Comparison of ENCODE assay signal across 8 cellular contexts in the genomic region with DNA sequence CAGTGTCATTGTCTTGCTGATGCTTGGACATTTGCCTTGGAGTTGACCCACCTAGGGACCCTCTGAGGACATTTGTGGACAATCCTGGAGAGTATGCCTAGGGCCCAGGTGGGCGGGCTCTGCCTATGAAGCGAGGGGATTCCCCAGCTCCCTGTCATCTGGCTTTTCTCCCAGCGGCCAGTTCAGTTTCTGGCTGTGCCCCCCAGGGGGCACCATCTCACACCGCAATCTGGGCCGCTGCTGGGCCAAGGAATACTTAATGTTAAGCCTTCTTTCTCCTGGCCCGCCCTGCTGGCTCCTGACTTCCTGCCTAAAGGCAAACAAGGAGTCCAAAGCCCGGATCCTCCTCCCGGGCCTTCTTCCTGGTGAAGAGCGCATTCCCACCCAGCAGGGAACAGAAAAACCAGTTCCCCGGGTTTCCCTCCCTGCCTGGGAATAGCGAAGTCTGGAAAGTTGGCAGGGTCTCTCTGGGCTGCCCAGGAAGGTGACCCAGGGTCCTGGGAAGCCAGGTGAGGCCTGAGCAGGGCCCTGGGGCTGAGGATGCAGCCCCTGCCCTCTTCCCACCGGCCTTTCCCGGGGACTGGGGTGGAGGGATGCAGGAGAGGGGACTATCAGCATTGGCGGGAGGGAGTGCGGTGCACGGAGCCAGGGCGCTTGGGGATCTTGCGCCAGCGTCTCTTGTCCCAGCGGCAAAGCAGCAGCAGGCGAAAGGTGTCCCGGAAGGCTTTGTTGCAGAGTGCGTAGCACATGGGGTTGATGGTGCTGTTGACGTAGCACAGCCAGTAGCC. TPM values are rescaled to one million over a fixed set of nuclear protein-coding genes. Genes with fewer than 3 reads are reported as not detected.
DNase-seq lines count a peak whose midpoint lies in the region; ATAC-seq and TF ChIP-seq lines count a peak whose summit lies in the region.

No MANE protein-coding gene starts in this region.

- DNase-seq in HCT116 (ENCODE audit: low read depth, low spot score) (peak; percentile 47), SK-N-SH (peak; percentile 82), foreskin fibroblast (peak; percentile 22 to 64), non-pigmented ciliary epithelial cell (ENCODE audit: low read depth) (peak; percentile 18)
- no peak for DNase-seq in activated CD8-positive, alpha-beta memory T cell treated with anti-CD3 and anti-CD28 coated beads, Interleukin-2, amount 50 U/mL, for 48 hours
- DNase-seq in stimulated activated naive CD4-positive, alpha-beta T cell treated with Interleukin-2 at 50 U/mL for 16 hours (lab: John Stamatoyannopoulos, UW): no peak

- TF ChIP-seq CTCF in C4-2B (conservative IDR thresholded peaks at IDR 0.05) (peak; percentile 93), HCT116 (IDR thresholded peaks at IDR 0.05 in 2 of 3, conservative IDR thresholded peaks at IDR 0.05 in 1 of 3; ENCODE audit: borderline replicate concordance in 1 of 3, insufficient read depth in 1 of 3, low read depth in 2 of 3, low read length in 2 of 3) (peak; percentile 77 to 90 (median 87)), SK-N-SH (IDR thresholded peaks at IDR 0.05) (peak; percentile 48), foreskin fibroblast (IDR thresholded peaks at IDR 0.05; ENCODE audit: low read depth, low read length) (peak; percentile 55)

- peak; percentile 75 for ATAC-seq in HCT116
- no peak for ATAC-seq in GM18873 (IDR thresholded peaks at IDR 0.05; ENCODE audit: low FRiP score, unreplicated experiment)

- CTCF ChIA-PET in HCT116 (lab: Charles Lee): interaction anchor here (0.6 to 12.2 kb wide), 15 partner anchors 12 to 305 kb away, joined by 3 to 285 read pairs (median 3); a partner anchor contains a TSS
- CTCF ChIA-PET in SK-N-SH (lab: Yijun Ruan, JAX): interaction anchor here (0.5 to 27.5 kb wide), 20 partner anchors 9 to 304 kb away, joined by 3 to 751 read pairs (median 4); a partner anchor contains a TSS

- POLR2A ChIA-PET in HCT116 (lab: Charles Lee): no interaction called here
- POLR2A ChIA-PET in SK-N-SH (lab: Yijun Ruan, JAX): no interaction called here

- H3K9ac ChIP-seq in HCT116 (ENCODE audit: low read length) (0 out of 2 replicates have a peak overlapping the region, but pooled peaks have one; percentile 1), SK-N-SH (no peak overlapping the region)

- H3K27ac ChIP-seq in C4-2B (peak overlapping the region; percentile 99), HCT116 (ENCODE audit: low read depth, low read length) (peak overlapping the region; percentile 3; the same call in 1 of the 2 replicates), SK-N-SH (ENCODE audit: low read depth in 2 of 2, low read length in 1 of 2) (no peak overlapping the region)

- H3K9me3 ChIP-seq in HCT116 (ENCODE audit: control insufficient read depth in 1 of 2, insufficient read depth in 1 of 2, low read depth in 1 of 2, low read length in 2 of 2) (no peaks in the 10 kb centered on the region), SK-N-SH (no peaks in the 10 kb centered on the region)

- H3K79me2 ChIP-seq in HCT116 (ENCODE audit: insufficient read depth, low read length) (no peaks in the 10 kb centered on the region), SK-N-SH (ENCODE audit: insufficient read depth) (no peaks in the 10 kb centered on the region)

- TF ChIP-seq RAD21 in HCT116 (IDR thresholded peaks at IDR 0.05; ENCODE audit: low read depth) (peak; percentile 86), SK-N-SH (IDR thresholded peaks at IDR 0.05; ENCODE audit: low read length) (peak; percentile 80)

- TF ChIP-seq POLR2A in HCT116 (IDR thresholded peaks at IDR 0.05; ENCODE audit: borderline replicate concordance, extremely low read depth, insufficient read depth, insufficient read length): no peak

- H2AFZ ChIP-seq in HCT116 (ENCODE audit: low read depth, low read length, poor library complexity, severe bottlenecking) (peak overlapping the region; percentile 18), SK-N-SH (ENCODE audit: low read depth) (no peak overlapping the region)

- H4K20me1 ChIP-seq in HCT116 (ENCODE audit: insufficient read depth) (no peaks in the 10 kb centered on the region), SK-N-SH (ENCODE audit: insufficient read depth) (no peaks in the 10 kb centered on the region)

- H3K27me3 ChIP-seq in HCT116 (ENCODE audit: insufficient read depth, low read length) (no peaks in the 10 kb centered on the region), SK-N-SH (ENCODE audit: insufficient read depth) (no peaks in the 10 kb centered on the region)

- no peaks in the 10 kb centered on the region for H3K36me3 ChIP-seq in HCT116 (ENCODE audit: control insufficient read depth in 1 of 2, insufficient read depth in 2 of 2, low read length in 2 of 2)
- no peaks in the 10 kb centered on the region for H3K36me3 ChIP-seq in SK-N-SH (replicated peaks in 1 of 2; ENCODE audit: control insufficient read depth in 1 of 2, insufficient read depth in 2 of 2, low read length in 1 of 2)

- WGBS in SK-N-SH (ENCODE audit: low lambda C conversion rate): 86% methylated on average over 13 of the region's 24 CpGs

- peaks cover 9 to 18% of the 10 kb centered on the region in 2 experiments; a peak in 3 of 4 replicates for H3K4me1 ChIP-seq in HCT116 (ENCODE audit: control insufficient read depth in 1 of 2, insufficient read depth in 2 of 2, low read length in 2 of 2)
- H3K4me1 ChIP-seq in SK-N-SH (ENCODE audit: control insufficient read depth in 1 of 2, insufficient read depth in 2 of 2, low read depth in 1 of 2, low read length in 1 of 2): peaks cover 0 to 39% of the 10 kb centered on the region in 2 experiments; a peak in 1 of 4 replicates

- H3F3A ChIP-seq in SK-N-SH (replicated peaks; ENCODE audit: insufficient read depth): peaks cover 4% of the 10 kb centered on the region

- intact Hi-C loops in HCT116 (cut with micrococcal nuclease): loop anchor here (1.0 kb wide), 2 partner anchors 66 to 303 kb away; no protein-coding TSS in a partner anchor

- no peak for TF ChIP-seq EP300 in SK-N-SH (IDR thresholded peaks at IDR 0.05; ENCODE audit: borderline replicate concordance in 1 of 2, low read depth in 1 of 2, low read length in 1 of 2)

- no TSS peak for BruUV-seq in HCT116 (replicated peaks; lab: Mats Ljungman, UMichigan)

- H3K4me3 ChIP-seq in HCT116 (replicated peaks in 1 of 2; ENCODE audit: low read depth in 1 of 2, low read length in 2 of 2): no peak overlapping the region
- no peak overlapping the region; a peak in 1 of 4 replicates for H3K4me3 ChIP-seq in SK-N-SH (ENCODE audit: low read depth in 2 of 2, low read length in 1 of 2)
- no peak overlapping the region for H3K4me3 ChIP-seq in foreskin fibroblast (ENCODE audit: low read depth in 1 of 2, low read length in 2 of 2)

- RAD21 ChIA-PET in HCT116 (lab: Charles Lee; ENCODE audit: low non-redundant PET in 1 of 2, low total read pairs in 2 of 2, uncharacterized antibody in 2 of 2, unreplicated experiment in 2 of 2): interaction anchor here (0.5 to 0.9 kb wide), 4 partner anchors 66 to 480 kb away, joined by 3 to 8 read pairs (median 4); no protein-coding TSS in a partner anchor

- H3K9me2 ChIP-seq in HCT116 (ENCODE audit: insufficient read depth) (no peaks in the 10 kb centered on the region), SK-N-SH (no peaks in the 10 kb centered on the region)

- peak overlapping the region; percentile 30 for H3K4me2 ChIP-seq in HCT116 (ENCODE audit: low read length)
- no peak overlapping the region for H3K4me2 ChIP-seq in SK-N-SH

TF ChIP-seq in HCT116, 20 proteins besides CTCF, POLR2A, EP300 and RAD21 (continues in another document):
- TF ChIP-seq ELF1 (IDR thresholded peaks at IDR 0.05; ENCODE audit: borderline replicate concordance, low read depth) (no peak), FOSL1 (IDR thresholded peaks at IDR 0.05; ENCODE audit: low read depth) (no peak), ZFX (IDR thresholded peaks at IDR 0.05) (no peak), ZNF274 (IDR thresholded peaks at IDR 0.05; ENCODE audit: low read depth, low read length) (no peak), CEBPB (IDR thresholded peaks at IDR 0.05; ENCODE audit: low read depth) (no peak), TCF7L2 (IDR thresholded peaks at IDR 0.05; ENCODE audit: borderline replicate concordance, extremely low read depth, insufficient read depth, insufficient read length) (no peak), POLR2AphosphoS5 (IDR thresholded peaks at IDR 0.05; ENCODE audit: low read depth, low read length) (no peak)
- TF ChIP-seq, protein P1, sequence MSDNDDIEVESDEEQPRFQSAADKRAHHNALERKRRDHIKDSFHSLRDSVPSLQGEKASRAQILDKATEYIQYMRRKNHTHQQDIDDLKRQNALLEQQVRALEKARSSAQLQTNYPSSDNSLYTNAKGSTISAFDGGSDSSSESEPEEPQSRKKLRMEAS (IDR thresholded peaks at IDR 0.05): no peak

TF ChIP-seq in SK-N-SH, 30 proteins besides CTCF, POLR2A, EP300 and RAD21:
- TF ChIP-seq SMC3 (IDR thresholded peaks at IDR 0.05; ENCODE audit: low read depth, low read length): peak; percentile 66
- TF ChIP-seq, protein P2, sequence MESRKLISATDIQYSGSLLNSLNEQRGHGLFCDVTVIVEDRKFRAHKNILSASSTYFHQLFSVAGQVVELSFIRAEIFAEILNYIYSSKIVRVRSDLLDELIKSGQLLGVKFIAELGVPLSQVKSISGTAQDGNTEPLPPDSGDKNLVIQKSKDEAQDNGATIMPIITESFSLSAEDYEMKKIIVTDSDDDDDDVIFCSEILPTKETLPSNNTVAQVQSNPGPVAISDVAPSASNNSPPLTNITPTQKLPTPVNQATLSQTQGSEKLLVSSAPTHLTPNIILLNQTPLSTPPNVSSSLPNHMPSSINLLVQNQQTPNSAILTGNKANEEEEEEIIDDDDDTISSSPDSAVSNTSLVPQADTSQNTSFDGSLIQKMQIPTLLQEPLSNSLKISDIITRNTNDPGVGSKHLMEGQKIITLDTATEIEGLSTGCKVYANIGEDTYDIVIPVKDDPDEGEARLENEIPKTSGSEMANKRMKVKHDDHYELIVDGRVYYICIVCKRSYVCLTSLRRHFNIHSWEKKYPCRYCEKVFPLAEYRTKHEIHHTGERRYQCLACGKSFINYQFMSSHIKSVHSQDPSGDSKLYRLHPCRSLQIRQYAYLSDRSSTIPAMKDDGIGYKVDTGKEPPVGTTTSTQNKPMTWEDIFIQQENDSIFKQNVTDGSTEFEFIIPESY (IDR thresholded peaks at IDR 0.05; ENCODE audit: borderline replicate concordance, low read depth): no peak
- no peak for TF ChIP-seq MEF2A (IDR thresholded peaks at IDR 0.05; ENCODE audit: borderline replicate concordance, low read depth)

RNA-seq across cellular contexts. Expression of a gene that starts 11.9 kb away (rescaled TPM):
- total RNA-seq in HCT116 (2021; ENCODE audit: unreplicated experiment): 0.10 TPM
- polyA plus RNA-seq in HCT116 (2012): 0.23 TPM in 1 of 2 replicates, not detected in the other
- polyA plus RNA-seq in SK-N-SH (2012; rRNA removed): not detected in 2 replicates
- polyA plus RNA-seq in SK-N-SH (2012; cell fraction: cytosol; rRNA removed): not detected in 2 replicates
- polyA plus RNA-seq in SK-N-SH (2012; cell fraction: nucleus; rRNA removed): not detected in 2 replicates

RNA-seq across cellular contexts. Expression of a gene that starts 28.6 kb away (rescaled TPM):
- 418 TPM for total RNA-seq in HCT116 (2021; ENCODE audit: unreplicated experiment)
- polyA plus RNA-seq in HCT116 (2012): 519 and 571 TPM in 2 replicates
- polyA plus RNA-seq in SK-N-SH (2012; rRNA removed): 212 and 308 TPM in 2 replicates
- polyA plus RNA-seq in SK-N-SH (2012; cell fraction: cytosol; rRNA removed): 158 and 172 TPM in 2 replicates
- 372 and 424 TPM in 2 replicates for polyA plus RNA-seq in SK-N-SH (2012; cell fraction: nucleus; rRNA removed)

Comparison
In these comparisons a context has a peak if more than half of its experiments do, and no peak if none do; other contexts are left out.
1. H3K27ac ChIP-seq: peak in C4-2B (single experiment) and HCT116 (single experiment); none in SK-N-SH (0 of 2).
2. DNase-seq: peak in HCT116 (single experiment), SK-N-SH (single experiment), foreskin fibroblast (2 of 2) and non-pigmented ciliary epithelial cell (single experiment); none in activated CD8-positive, alpha-beta memory T cell treated with anti-CD3 and anti-CD28 coated beads, Interleukin-2, amount 50 U/mL, for 48 hours (single experiment) and stimulated activated naive CD4-positive, alpha-beta T cell treated with Interleukin-2 at 50 U/mL for 16 hours (single experiment).
3. Peak in every context shown above with its lines, with median percentiles within 50 percentile points of each other: CTCF ChIP-seq.